In the genomic region with DNA sequence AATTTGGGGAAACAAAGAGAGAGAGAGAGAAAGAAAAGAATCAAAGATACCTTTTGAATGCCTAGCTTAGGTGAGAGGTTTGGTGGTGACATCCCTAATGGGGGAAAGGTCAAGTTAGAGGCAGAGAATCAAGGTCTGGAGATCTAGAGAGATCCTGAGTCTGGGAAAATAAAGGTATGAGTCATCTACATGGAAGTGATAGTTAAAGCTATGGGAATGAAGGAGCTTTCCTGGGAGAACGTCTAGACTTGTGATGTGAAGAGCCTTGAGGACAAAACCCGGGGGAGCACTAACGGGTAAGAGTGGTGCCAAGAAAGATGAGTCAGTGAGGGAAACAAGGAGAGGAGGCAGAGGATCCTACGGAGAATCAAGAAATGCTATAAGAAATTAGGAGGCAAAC, we compare ENCODE assay signal across 24 cellular contexts.
DNase-seq lines count a peak whose midpoint lies in the region; ATAC-seq and TF ChIP-seq lines count a peak whose summit lies in the region.
"Had no signal": no experiment of that assay in that cellular context is flagged by ENCODE, and none has a peak within 500 bp of the region (broad histone marks: within the 10 kb centered on the region; RNA-seq: fewer than 3 reads in every experiment).

No MANE protein-coding gene starts in this region.

- no peak for TF ChIP-seq CTCF in fibroblast of the aortic adventitia (IDR thresholded peaks at IDR 0.05; ENCODE audit: insufficient read depth, low read length)
- no peak for TF ChIP-seq CTCF in type B pancreatic cell (conservative IDR thresholded peaks at IDR 0.05)

- no peaks in the 10 kb centered on the region for H3K27me3 ChIP-seq in GM23248 (replicated peaks; ENCODE audit: insufficient read depth)
- H3K27me3 ChIP-seq: neural progenitor cell had no signal

- H3K27ac Mint-ChIP-seq in type B pancreatic cell, result no peak overlapping the region
- H3K27ac Mint-ChIP-seq: activated CD4-positive, alpha-beta T cell treated with anti-CD3 and anti-CD28 coated beads, Interleukin-2, amount 10 ng/mL, durations not matched to agents 7 days and 5 days; neural progenitor cell had no signal

- H3K27me3 Mint-ChIP-seq in type B pancreatic cell, result peaks cover 7% of the 10 kb centered on the region
- H3K27me3 Mint-ChIP-seq: activated CD4-positive, alpha-beta T cell treated with anti-CD3 and anti-CD28 coated beads, Interleukin-2, amount 10 ng/mL, durations not matched to agents 7 days and 5 days had no signal

- peaks cover 10% of the 10 kb centered on the region; the same call in 1 of the 2 replicates for H3F3A ChIP-seq in GM23248 (ENCODE audit: insufficient read depth)

- H3K36me3 Mint-ChIP-seq in type B pancreatic cell, result no peaks in the 10 kb centered on the region

- H2AFZ ChIP-seq in GM23248, result no peak overlapping the region
- H2AFZ ChIP-seq: neural progenitor cell had no signal

- no peak overlapping the region for H3K4me3 Mint-ChIP-seq in type B pancreatic cell
- H3K4me3 Mint-ChIP-seq: activated CD4-positive, alpha-beta T cell treated with anti-CD3 and anti-CD28 coated beads, Interleukin-2, amount 10 ng/mL, durations not matched to agents 7 days and 5 days; CD4-positive, CD25-positive, alpha-beta regulatory T cell; neural progenitor cell had no signal

- no peak for ATAC-seq in GM21786 (IDR thresholded peaks at IDR 0.05; ENCODE audit: unreplicated experiment)
- ATAC-seq in HG03280 (IDR thresholded peaks at IDR 0.05; ENCODE audit: unreplicated experiment), result no peak
- ATAC-seq: mucosa of descending colon had no signal

- no peaks in the 10 kb centered on the region for H3K9me2 ChIP-seq in GM23248 (ENCODE audit: insufficient read depth)
- H3K9me2 ChIP-seq: SK-N-SH had no signal

- in situ Hi-C loops in GM23248 (cut with MboI), result no loop called here

- no peaks in the 10 kb centered on the region for H3K4me1 Mint-ChIP-seq in type B pancreatic cell (ENCODE audit: unreplicated experiment)
- H3K4me1 Mint-ChIP-seq: activated CD4-positive, alpha-beta T cell treated with anti-CD3 and anti-CD28 coated beads, Interleukin-2, amount 10 ng/mL, durations not matched to agents 7 days and 5 days; CD4-positive, CD25-positive, alpha-beta regulatory T cell; neural progenitor cell had no signal

- 34 to 40% methylated on average over 4 of the region's 4 CpGs for WGBS in GM23248 (ENCODE audit: low coverage in 1 of 2, low lambda C conversion rate in 2 of 2, missing lambda C conversion rate in 2 of 2), 2 experiments

- no peaks in the 10 kb centered on the region for H3K79me2 ChIP-seq in GM23248 (ENCODE audit: insufficient read depth)

- peaks cover 12% of the 10 kb centered on the region for H3K4me1 ChIP-seq in GM23248 (ENCODE audit: insufficient read depth)
- H3K4me1 ChIP-seq: neural progenitor cell had no signal

- peaks cover 15% of the 10 kb centered on the region for H3K9me3 Mint-ChIP-seq in type B pancreatic cell

- H3K4me2 ChIP-seq in GM23248 (ENCODE audit: unreplicated experiment), result no peak overlapping the region
- H3K4me2 ChIP-seq: neural progenitor cell, SK-N-SH had no signal

- H3K36me3 ChIP-seq in GM23248 (ENCODE audit: low read depth), result no peaks in the 10 kb centered on the region
- H3K36me3 ChIP-seq: neural progenitor cell had no signal

- no peak overlapping the region for H3K4me3 ChIP-seq in GM23248
- H3K4me3 ChIP-seq in fibroblast of the aortic adventitia (ENCODE audit: low read depth, low read length), result no peak overlapping the region
- H3K4me3 ChIP-seq: mucosa of descending colon, neural progenitor cell had no signal

- DNase-seq in A172 (ENCODE audit: low spot score) (peak; percentile 80), GM23248 (peak; percentile 38), T1000 (lab: John Stamatoyannopoulos, UW) (peak; percentile 71), fibroblast of the aortic adventitia (ENCODE audit: low read depth) (peak; percentile 56), type B pancreatic cell (ENCODE audit: extremely low spot score, unreplicated experiment) (no peak)
- no peak for DNase-seq in activated CD4-positive, alpha-beta T cell treated with anti-CD3 and anti-CD28 coated beads for 1 hour
- DNase-seq: ACHN; activated CD4-positive, alpha-beta T cell treated with anti-CD3 and anti-CD28 coated beads, Interleukin-2, amount 10 ng/mL, durations not matched to agents 7 days and 5 days; activated CD8-positive, alpha-beta memory T cell treated with anti-CD3 and anti-CD28 coated beads, Interleukin-2, amount 50 U/mL, for 48 hours; activated effector memory CD4-positive, alpha-beta T cell treated with anti-CD3 and anti-CD28 coated beads, Interleukin-2, amount 50 U/mL, for 16 hours; CD4-positive, CD25-positive, alpha-beta regulatory T cell; foreskin melanocyte; KG1; mucosa of descending colon; NCI-H1105; NCI-H748 treated with DMSO at 0.1 percent for 48 hours; retina; SK-N-SH; stimulated activated CD4-positive, alpha-beta T cell treated with anti-CD3 and anti-CD28 coated beads, Interleukin-15, amount 100 ng/mL, for 24 hours; stimulated activated naive CD4-positive, alpha-beta T cell treated with Interleukin-2 at 50 U/mL for 16 hours; trophoblast cell had no signal

- no peak overlapping the region for H3K27ac ChIP-seq in GM23248
- H3K27ac ChIP-seq: neural progenitor cell had no signal

- H3K9me3 ChIP-seq in GM23248 (ENCODE audit: low read depth), result no peaks in the 10 kb centered on the region

- H3K9ac ChIP-seq in GM23248, result no peak overlapping the region
- H3K9ac ChIP-seq: neural progenitor cell, SK-N-SH had no signal

- no peaks in the 10 kb centered on the region for H4K20me1 ChIP-seq in GM23248 (ENCODE audit: insufficient read depth)

Comparison
In these comparisons a context has a peak if more than half of its experiments do, and no peak if none do; other contexts are left out.
1. DNase-seq: peak in A172 (single experiment), GM23248 (single experiment), T1000 (single experiment) and fibroblast of the aortic adventitia (single experiment); none in activated CD4-positive, alpha-beta T cell treated with anti-CD3 and anti-CD28 coated beads for 1 hour (single experiment) and type B pancreatic cell (single experiment).